In genomic region chrX:135974279-135974856, GRCh38 we compare ENCODE assay signal across 8 cellular contexts. TPM values are rescaled to one million over a fixed set of nuclear protein-coding genes. Genes with fewer than 3 reads are reported as not detected.
DNase-seq lines count a peak whose midpoint lies in the region; ATAC-seq and TF ChIP-seq lines count a peak whose summit lies in the region.

No MANE protein-coding gene starts in this region.

- H3K9me3 ChIP-seq in ovary (no peaks in the 10 kb centered on the region), thymus (ENCODE audit: control insufficient read depth) (no peaks in the 10 kb centered on the region)

- intact Hi-C loops in ovary (cut with DNase I): no loop called here

- H3K4me3 ChIP-seq in ovary (peak overlapping the region; percentile 35), thymus (ENCODE audit: low read length) (peak overlapping the region; percentile 47)

- H3K4me1 Mint-ChIP-seq in glutamatergic neuron (ENCODE audit: low read depth, unreplicated experiment): peaks cover 7% of the 10 kb centered on the region

- no peak for TF ChIP-seq POLR2A in ovary (IDR thresholded peaks at IDR 0.05)

- no peaks in the 10 kb centered on the region for H3K36me3 Mint-ChIP-seq in glutamatergic neuron (ENCODE audit: unreplicated experiment)

- no peaks in the 10 kb centered on the region for H3K27me3 ChIP-seq in ovary
- no peaks in the 10 kb centered on the region for H3K27me3 ChIP-seq in thymus (ENCODE audit: control insufficient read depth, insufficient read depth)

- H3K27me3 Mint-ChIP-seq in glutamatergic neuron (ENCODE audit: unreplicated experiment): peaks cover 1% of the 10 kb centered on the region

- 26 to 46% (median 35%) methylated on average over 26 to 27 of the region's 32 CpGs for WGBS in ovary, 3 donors
- 6% methylated on average over 22 of the region's 32 CpGs for WGBS in thymus

- ATAC-seq in GM19328 (IDR thresholded peaks at IDR 0.05; ENCODE audit: unreplicated experiment): no peak

- H3K27ac Mint-ChIP-seq in glutamatergic neuron (ENCODE audit: unreplicated experiment): peak overlapping the region; percentile 60

- no peak for TF ChIP-seq EP300 in ovary (IDR thresholded peaks at IDR 0.05)

- H3K4me3 Mint-ChIP-seq in glutamatergic neuron (ENCODE audit: unreplicated experiment): peak overlapping the region; percentile 84

- H3K4me1 ChIP-seq in ovary (ENCODE audit: insufficient read depth) (no peaks in the 10 kb centered on the region), thymus (ENCODE audit: control insufficient read depth, insufficient read depth, low read length) (no peaks in the 10 kb centered on the region)

- TF ChIP-seq CTCF in glutamatergic neuron (IDR thresholded peaks at IDR 0.05; ENCODE audit: partially characterized antibody, unreplicated experiment) (no peak), ovary (IDR thresholded peaks at IDR 0.05) (no peak)

- peak overlapping the region in 1 of 2 donors; percentile 64 for H3K27ac ChIP-seq in ovary
- peak overlapping the region; percentile 84 for H3K27ac ChIP-seq in thymus (ENCODE audit: low read depth)

- H3K9me3 Mint-ChIP-seq in glutamatergic neuron (ENCODE audit: unreplicated experiment): no peaks in the 10 kb centered on the region

- H3K36me3 ChIP-seq in ovary (no peaks in the 10 kb centered on the region), thymus (ENCODE audit: control insufficient read depth, insufficient read depth) (no peaks in the 10 kb centered on the region)

- peak; percentile 39 to 71 (median 59) for DNase-seq in NCI-H1417 (lab: John Stamatoyannopoulos, UW)
- DNase-seq in NCI-H1417 treated with DMSO at 0.1 percent for 48 hours (lab: John Stamatoyannopoulos, UW): no peak
- DNase-seq in NCI-H82 treated with DMSO at 0.1 percent for 48 hours (lab: John Stamatoyannopoulos, UW; ENCODE audit: unreplicated experiment): peak; percentile 10
- peak; percentile 79 for DNase-seq in activated gamma-delta T cell (lab: John Stamatoyannopoulos, UW)
- DNase-seq in glutamatergic neuron: peak; percentile 80
- DNase-seq in ovary: peak; percentile 73 to 86 (median 82)

RNA-seq across cellular contexts. Expression of gene MMGT1, which starts 0.6 kb away (rescaled TPM):
- 34.3 TPM for total RNA-seq in glutamatergic neuron (ENCODE audit: unreplicated experiment)
- 10 to 100 TPM; 19.1 to 27.1 (median 23.6) TPM for total RNA-seq in ovary
- 10 to 100 TPM; 12.1 to 30.3 TPM for polyA plus RNA-seq in ovary
- polyA plus RNA-seq in thymus: 8.1 TPM

RNA-seq across cellular contexts. Expression of gene SLC9A6, which starts 10.9 kb away (rescaled TPM):
- 15.5 TPM for total RNA-seq in glutamatergic neuron (ENCODE audit: unreplicated experiment)
- total RNA-seq in ovary: 10 to 100 TPM; 10.5 to 18.6 (median 13.5) TPM
- polyA plus RNA-seq in ovary: 10 to 100 TPM in 1 of 2 donors, 1 to 10 TPM in 1; 9.2 to 12.7 TPM
- 12.6 TPM for polyA plus RNA-seq in thymus
